Comparison of ENCODE assay signal across 18 cellular contexts in genomic region chr2:1004398-1004797, GRCh38. TPM values are rescaled to one million over a fixed set of nuclear protein-coding genes. Genes with fewer than 3 reads are reported as not detected.
A peak's percentile ranks its signal among the peaks of the same experiment; 100 is the strongest.
DNase-seq lines count a peak whose midpoint lies in the region; ATAC-seq and TF ChIP-seq lines count a peak whose summit lies in the region.
"Had no signal": no experiment of that assay in that cellular context is flagged by ENCODE, and none has a peak within 500 bp of the region (broad histone marks: within the 10 kb centered on the region; RNA-seq: fewer than 3 reads in every experiment).

No MANE protein-coding gene starts in this region.

- ATAC-seq in SK-N-SH treated with all-trans-retinoic acid at 6 μM for 48 hours (no peak), upper lobe of right lung (no peak), HG03469 (IDR thresholded peaks at IDR 0.05; ENCODE audit: unreplicated experiment) (no peak), HG03045 (IDR thresholded peaks at IDR 0.05; ENCODE audit: unreplicated experiment) (no peak)
- ATAC-seq: Panc1, Right ventricle myocardium inferior, T-cell had no signal

- no peak overlapping the region for H3K27ac ChIP-seq in upper lobe of right lung
- H3K27ac ChIP-seq: BLaER1 treated with 17β-estradiol and CSF1 and Interleukin-3, amounts not matched to agents 10 nM and 100 nM had no signal

- intact Hi-C loops in upper lobe of right lung (cut with DNase I) = no loop called here

- TF ChIP-seq CTCF in BE2C (IDR thresholded peaks at IDR 0.05; ENCODE audit: low read depth, low read length) = no peak
- no peak for TF ChIP-seq CTCF in upper lobe of right lung (IDR thresholded peaks at IDR 0.05)

- H3K4me1 ChIP-seq in BE2C (no peaks in the 10 kb centered on the region), upper lobe of right lung (no peaks in the 10 kb centered on the region)
- H3K4me1 ChIP-seq: HAP-1 had no signal

- H3K4me3 ChIP-seq in BE2C (ENCODE audit: low read depth, low read length) (no peak overlapping the region), upper lobe of right lung (no peak overlapping the region)
- H3K4me3 ChIP-seq: BLaER1 treated with 17β-estradiol and CSF1 and Interleukin-3, amounts not matched to agents 10 nM and 100 nM; HAP-1 had no signal

- peak; percentile 0 for DNase-seq in NCI-H2029 (lab: John Stamatoyannopoulos, UW)
- DNase-seq in NCI-H2029 treated with DMSO at 0.1 percent for 48 hours (lab: John Stamatoyannopoulos, UW) = no peak
- peak; percentile 48 for DNase-seq in BE2C
- DNase-seq in NCI-H1105 (lab: John Stamatoyannopoulos, UW) = peak; percentile 22
- DNase-seq in upper lobe of right lung = no peak
- DNase-seq: CD8-positive, alpha-beta memory T cell; NCI-H1436 treated with DMSO at 0.1 percent for 48 hours; NCI-H2081 treated with DMSO at 0.1 percent for 48 hours; NCI-H446 treated with DMSO at 0.1 percent for 48 hours; NCI-H82; T-cell had no signal

- H3K9me3 ChIP-seq in BE2C (no peaks in the 10 kb centered on the region), upper lobe of right lung (no peaks in the 10 kb centered on the region)
- H3K9me3 ChIP-seq: BLaER1 treated with 17β-estradiol and CSF1 and Interleukin-3, amounts not matched to agents 10 nM and 100 nM; HAP-1 had no signal

- H3K36me3 ChIP-seq in BE2C (no peaks in the 10 kb centered on the region), upper lobe of right lung (no peaks in the 10 kb centered on the region)
- H3K36me3 ChIP-seq: BLaER1 treated with 17β-estradiol and CSF1 and Interleukin-3, amounts not matched to agents 10 nM and 100 nM; HAP-1 had no signal

- H3K27me3 ChIP-seq in BE2C (no peaks in the 10 kb centered on the region), upper lobe of right lung (no peaks in the 10 kb centered on the region)
- H3K27me3 ChIP-seq: BLaER1 treated with 17β-estradiol and CSF1 and Interleukin-3, amounts not matched to agents 10 nM and 100 nM had no signal

TF ChIP-seq in SK-N-SH treated with all-trans-retinoic acid at 6 μM for 48 hours, 23 proteins besides CTCF, POLR2A, EP300 and RAD21:
- TF ChIP-seq TCF4 (CRISPR knock-in tag; IDR thresholded peaks at IDR 0.05; ENCODE audit: borderline replicate concordance) (peak; percentile 46; the same call in 1 of the 2 replicates), BACH2 (CRISPR knock-in tag; IDR thresholded peaks at IDR 0.05; ENCODE audit: borderline replicate concordance) (no peak)

RNA-seq across cellular contexts. Expression of gene SNTG2, which starts 53.7 kb away (rescaled TPM):
- polyA plus RNA-seq in BE2C (2012; ENCODE audit: insufficient read depth, insufficient read length, low read depth) = not detected
- 3.6 TPM for total RNA-seq in upper lobe of right lung

Comparison
In these comparisons a context has a peak if more than half of its experiments do, and no peak if none do; other contexts are left out.
1. DNase-seq: peak in NCI-H2029 (single experiment), BE2C (single experiment) and NCI-H1105 (single experiment); none in NCI-H2029 treated with DMSO at 0.1 percent for 48 hours (single experiment) and upper lobe of right lung (single experiment).